In the genomic region with DNA sequence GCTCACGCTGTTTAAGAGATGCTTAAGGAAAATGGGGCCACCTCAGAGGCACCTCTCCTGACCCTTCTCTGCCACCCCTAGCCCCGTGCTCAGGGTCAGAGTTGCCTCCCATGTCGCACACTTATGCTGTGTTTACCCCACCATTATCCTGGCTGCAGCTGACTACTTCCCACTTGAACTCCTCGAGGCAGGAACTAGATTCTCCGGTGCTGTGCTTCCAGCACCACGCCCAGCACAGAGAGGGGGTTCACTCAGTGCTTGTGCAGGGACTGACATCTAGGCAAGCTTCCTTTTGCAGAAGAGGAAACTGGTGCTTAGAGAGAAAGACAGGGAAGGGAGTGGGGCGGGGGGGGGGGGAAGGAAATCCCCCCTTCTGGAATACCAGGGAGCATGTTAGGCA, we compare ENCODE assay signal across 16 cellular contexts.
A peak's percentile ranks its signal among the peaks of the same experiment; 100 is the strongest.
DNase-seq lines count a peak whose midpoint lies in the region; ATAC-seq and TF ChIP-seq lines count a peak whose summit lies in the region.
"Had no signal": no experiment of that assay in that cellular context is flagged by ENCODE, and none has a peak within 500 bp of the region (broad histone marks: within the 10 kb centered on the region; RNA-seq: fewer than 3 reads in every experiment).

No MANE protein-coding gene starts in this region.

- peak in 2 of 3 experiments; percentile 9 to 48 for DNase-seq in NCI-H1417 (lab: John Stamatoyannopoulos, UW)
- no peak for DNase-seq in NCI-H1417 treated with DMSO at 0.1 percent for 48 hours (lab: John Stamatoyannopoulos, UW)
- peak; percentile 9 for DNase-seq in COLO668 (lab: John Stamatoyannopoulos, UW; ENCODE audit: unreplicated experiment)
- no peak for DNase-seq in WTC11 (ENCODE audit: low spot score)
- DNase-seq in nephron progenitor cell: no peak
- DNase-seq in SKM-1 treated with dmso at 0.1 percent for 144 hours (lab: John Stamatoyannopoulos, UW; ENCODE audit: unreplicated experiment): no peak
- DNase-seq in MG63: no peak
- DNase-seq: AML-193, COR-L47, GDM1, H9, NCI-H1105, NCI-H187 treated with DMSO at 0.1 percent for 48 hours, NCI-H524, PC-9 had no signal

- no peaks in the 10 kb centered on the region for H3K36me3 Mint-ChIP-seq in WTC11
- H3K36me3 Mint-ChIP-seq in nephron progenitor cell (ENCODE audit: low read depth): peaks cover 5% of the 10 kb centered on the region

- no peaks in the 10 kb centered on the region for H3K36me3 ChIP-seq in MG63

- H3K27me3 Mint-ChIP-seq in WTC11 (ENCODE audit: low read depth) (no peaks in the 10 kb centered on the region), nephron progenitor cell (ENCODE audit: low read depth, poor library complexity) (peaks cover 9% of the 10 kb centered on the region)

- H3K4me1 Mint-ChIP-seq in WTC11 (peaks cover 3% of the 10 kb centered on the region; the same call in 1 of the 2 replicates), nephron progenitor cell (peaks cover 78% of the 10 kb centered on the region)

- POLR2A ChIA-PET in WTC11 (lab: Charles Lee): no interaction called here

- no peak overlapping the region for H3K4me3 ChIP-seq in MG63
- H3K4me3 ChIP-seq: PC-9 had no signal

- CTCF ChIA-PET in WTC11 (lab: Charles Lee): interaction anchor here (0.8 kb wide), 2 partner anchors 28 to 260 kb away, joined by 3 read pairs; no protein-coding TSS in a partner anchor

- H3K27me3 ChIP-seq in MG63: no peaks in the 10 kb centered on the region

- 0 out of 2 replicates have a peak, but pooled peaks cover 2% of the 10 kb centered on the region for H3K9me3 ChIP-seq in MG63

- ATAC-seq in WTC11 (peak; percentile 18; the same call in 1 of the 2 replicates), HG02642 (IDR thresholded peaks at IDR 0.05; ENCODE audit: poor library complexity, unreplicated experiment) (no peak)

- H3K4me3 Mint-ChIP-seq in WTC11 (no peak overlapping the region), nephron progenitor cell (no peak overlapping the region)
- H3K4me3 Mint-ChIP-seq: H9 had no signal

- H3K27ac Mint-ChIP-seq in WTC11 (no peak overlapping the region), nephron progenitor cell (peak overlapping the region; percentile 81)
- H3K27ac Mint-ChIP-seq: H9 had no signal

- H3K9me3 Mint-ChIP-seq in WTC11 (no peaks in the 10 kb centered on the region), nephron progenitor cell (no peaks in the 10 kb centered on the region)
- H3K9me3 Mint-ChIP-seq: H9 had no signal

- no peak for TF ChIP-seq CTCF in WTC11 (IDR thresholded peaks at IDR 0.05)
- TF ChIP-seq CTCF in nephron progenitor cell (IDR thresholded peaks at IDR 0.05): no peak

TF ChIP-seq in WTC11, 78 proteins besides CTCF, POLR2A, EP300 and RAD21:
- TF ChIP-seq, protein P1, sequence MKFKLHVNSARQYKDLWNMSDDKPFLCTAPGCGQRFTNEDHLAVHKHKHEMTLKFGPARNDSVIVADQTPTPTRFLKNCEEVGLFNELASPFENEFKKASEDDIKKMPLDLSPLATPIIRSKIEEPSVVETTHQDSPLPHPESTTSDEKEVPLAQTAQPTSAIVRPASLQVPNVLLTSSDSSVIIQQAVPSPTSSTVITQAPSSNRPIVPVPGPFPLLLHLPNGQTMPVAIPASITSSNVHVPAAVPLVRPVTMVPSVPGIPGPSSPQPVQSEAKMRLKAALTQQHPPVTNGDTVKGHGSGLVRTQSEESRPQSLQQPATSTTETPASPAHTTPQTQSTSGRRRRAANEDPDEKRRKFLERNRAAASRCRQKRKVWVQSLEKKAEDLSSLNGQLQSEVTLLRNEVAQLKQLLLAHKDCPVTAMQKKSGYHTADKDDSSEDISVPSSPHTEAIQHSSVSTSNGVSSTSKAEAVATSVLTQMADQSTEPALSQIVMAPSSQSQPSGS (CRISPR knock-in tag; IDR thresholded peaks at IDR 0.05; ENCODE audit: borderline replicate concordance, low read depth): no peak
- TF ChIP-seq TP53 (CRISPR knock-in tag; IDR thresholded peaks at IDR 0.05) (no peak), HMGA2 (CRISPR knock-in tag; IDR thresholded peaks at IDR 0.05) (no peak), AFF4 (CRISPR knock-in tag; IDR thresholded peaks at IDR 0.05; ENCODE audit: borderline replicate concordance) (no peak), NFATC4 (CRISPR knock-in tag; IDR thresholded peaks at IDR 0.05) (no peak), ZNF232 (CRISPR knock-in tag; IDR thresholded peaks at IDR 0.05) (no peak), JAZF1 (CRISPR knock-in tag; IDR thresholded peaks at IDR 0.05) (no peak), GTF2I (CRISPR knock-in tag; conservative IDR thresholded peaks at IDR 0.05) (no peak), SOX15 (CRISPR knock-in tag; IDR thresholded peaks at IDR 0.05) (no peak), IRF2 (CRISPR knock-in tag; IDR thresholded peaks at IDR 0.05; ENCODE audit: borderline replicate concordance, low read depth) (no peak), SMAD4 (CRISPR knock-in tag; IDR thresholded peaks at IDR 0.05) (no peak), NR2C2 (CRISPR knock-in tag; IDR thresholded peaks at IDR 0.05) (no peak)
- TF ChIP-seq, protein P2, sequence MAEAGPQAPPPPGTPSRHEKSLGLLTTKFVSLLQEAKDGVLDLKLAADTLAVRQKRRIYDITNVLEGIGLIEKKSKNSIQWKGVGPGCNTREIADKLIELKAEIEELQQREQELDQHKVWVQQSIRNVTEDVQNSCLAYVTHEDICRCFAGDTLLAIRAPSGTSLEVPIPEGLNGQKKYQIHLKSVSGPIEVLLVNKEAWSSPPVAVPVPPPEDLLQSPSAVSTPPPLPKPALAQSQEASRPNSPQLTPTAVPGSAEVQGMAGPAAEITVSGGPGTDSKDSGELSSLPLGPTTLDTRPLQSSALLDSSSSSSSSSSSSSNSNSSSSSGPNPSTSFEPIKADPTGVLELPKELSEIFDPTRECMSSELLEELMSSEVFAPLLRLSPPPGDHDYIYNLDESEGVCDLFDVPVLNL (CRISPR knock-in tag; IDR thresholded peaks at IDR 0.05; ENCODE audit: borderline replicate concordance, low read depth): no peak
- TF ChIP-seq, protein P3, sequence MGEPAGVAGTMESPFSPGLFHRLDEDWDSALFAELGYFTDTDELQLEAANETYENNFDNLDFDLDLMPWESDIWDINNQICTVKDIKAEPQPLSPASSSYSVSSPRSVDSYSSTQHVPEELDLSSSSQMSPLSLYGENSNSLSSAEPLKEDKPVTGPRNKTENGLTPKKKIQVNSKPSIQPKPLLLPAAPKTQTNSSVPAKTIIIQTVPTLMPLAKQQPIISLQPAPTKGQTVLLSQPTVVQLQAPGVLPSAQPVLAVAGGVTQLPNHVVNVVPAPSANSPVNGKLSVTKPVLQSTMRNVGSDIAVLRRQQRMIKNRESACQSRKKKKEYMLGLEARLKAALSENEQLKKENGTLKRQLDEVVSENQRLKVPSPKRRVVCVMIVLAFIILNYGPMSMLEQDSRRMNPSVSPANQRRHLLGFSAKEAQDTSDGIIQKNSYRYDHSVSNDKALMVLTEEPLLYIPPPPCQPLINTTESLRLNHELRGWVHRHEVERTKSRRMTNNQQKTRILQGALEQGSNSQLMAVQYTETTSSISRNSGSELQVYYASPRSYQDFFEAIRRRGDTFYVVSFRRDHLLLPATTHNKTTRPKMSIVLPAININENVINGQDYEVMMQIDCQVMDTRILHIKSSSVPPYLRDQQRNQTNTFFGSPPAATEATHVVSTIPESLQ (CRISPR knock-in tag; IDR thresholded peaks at IDR 0.05): no peak

Comparison
In these comparisons a context has a peak if more than half of its experiments do, and no peak if none do; other contexts are left out.
1. DNase-seq: peak in NCI-H1417 (2 of 3) and COLO668 (single experiment); none in NCI-H1417 treated with DMSO at 0.1 percent for 48 hours (single experiment), WTC11 (single experiment), nephron progenitor cell (single experiment), SKM-1 treated with dmso at 0.1 percent for 144 hours (single experiment) and MG63 (single experiment).